17 cellular contexts compared by ENCODE assay signal in the genomic region with DNA sequence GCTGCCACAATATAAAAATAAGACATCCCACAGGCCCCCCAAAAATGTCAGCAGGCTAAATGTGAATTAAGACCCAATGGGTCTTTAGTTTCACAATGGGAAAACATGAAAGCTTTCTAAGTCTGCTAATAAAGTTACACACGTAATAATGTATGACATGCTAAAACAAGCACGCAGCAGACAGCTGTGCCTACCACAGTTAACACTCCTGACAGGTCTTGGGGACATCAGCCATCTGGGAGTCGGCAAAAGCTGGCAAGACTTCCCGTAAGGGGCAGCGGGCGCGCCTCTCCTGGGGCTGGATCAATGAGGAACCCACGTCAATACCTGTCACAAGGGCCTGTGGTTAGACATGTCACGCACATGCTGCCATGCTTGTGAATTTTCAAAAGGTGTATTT. TPM values are rescaled to one million over a fixed set of nuclear protein-coding genes. Genes with fewer than 3 reads are reported as not detected.
DNase-seq lines count a peak whose midpoint lies in the region; ATAC-seq, FAIRE-seq and TF ChIP-seq lines count a peak whose summit lies in the region.
"Had no signal": no experiment of that assay in that cellular context is flagged by ENCODE, and none has a peak within 500 bp of the region (broad histone marks: within the 10 kb centered on the region; RNA-seq: fewer than 3 reads in every experiment).

No MANE protein-coding gene starts in this region.

- H3K27me3 ChIP-seq in CD8-positive, alpha-beta T cell (ENCODE audit: insufficient read depth, low read length), result no peaks in the 10 kb centered on the region
- H3K27me3 ChIP-seq in smooth muscle cell (ENCODE audit: low read depth), result no peaks in the 10 kb centered on the region
- no peaks in the 10 kb centered on the region for H3K27me3 ChIP-seq in right cardiac atrium (ENCODE audit: control insufficient read depth, insufficient read depth)

- H3K36me3 ChIP-seq in CD8-positive, alpha-beta T cell (ENCODE audit: insufficient read depth, low read length), result no peaks in the 10 kb centered on the region
- H3K36me3 ChIP-seq in kidney (ENCODE audit: control insufficient read depth in 1 of 2, insufficient read depth in 2 of 2, low read length in 2 of 2), result no peaks in the 10 kb centered on the region
- H3K36me3 ChIP-seq in smooth muscle cell (ENCODE audit: low read depth), result peaks cover 5% of the 10 kb centered on the region

- no peaks in the 10 kb centered on the region for H3K9me3 Mint-ChIP-seq in CD8-positive, alpha-beta T cell
- H3K9me3 Mint-ChIP-seq in T-helper 2 cell treated with Interferon-gamma antibody and Interleukin-4, amounts not matched to agents 5 μg/mL and 100 μg/mL, for 36 hours, result no peaks in the 10 kb centered on the region
- H3K9me3 Mint-ChIP-seq: endodermal cell, nephron progenitor cell had no signal

- H3F3A ChIP-seq in smooth muscle cell (ENCODE audit: low read depth), result peaks cover 56% of the 10 kb centered on the region

- POLR2A ChIA-PET in CD8-positive, alpha-beta T cell (lab: Charles Lee), result interaction anchor here (0.7 kb wide), 1 partner anchor 9 kb away, joined by 5 read pairs; no protein-coding TSS in a partner anchor
- POLR2A ChIA-PET in RWPE1 (lab: Yijun Ruan, JAX; ENCODE audit: low non-redundant PET) (interaction anchor here (0.7 kb wide), 1 partner anchor 154 kb away, joined by 5 read pairs; no protein-coding TSS in a partner anchor), HEK293T (lab: Yijun Ruan, JAX) (no interaction called here)

- H3K27ac ChIP-seq in CD8-positive, alpha-beta T cell (ENCODE audit: low read depth, low read length), result no peak overlapping the region
- H3K27ac ChIP-seq in RWPE1 (peak overlapping the region; percentile 50), kidney (ENCODE audit: low read depth in 2 of 2, low read length in 2 of 2) (no peak overlapping the region), smooth muscle cell (ENCODE audit: low read depth) (peak overlapping the region; percentile 80), right cardiac atrium (ENCODE audit: low read length) (no peak overlapping the region)

- intact Hi-C loops in CD8-positive, alpha-beta T cell (cut with DNase I, micrococcal nuclease), result no loop called here
- intact Hi-C loops in kidney (cut with DNase I) (no loop called here), right cardiac atrium (cut with DNase I) (no loop called here)

- WGBS in smooth muscle cell (ENCODE audit: low lambda C conversion rate), result 89% methylated on average over 9 of the region's 9 CpGs
- WGBS in right cardiac atrium, result 89% methylated on average over 9 of the region's 9 CpGs

- H3K4me2 ChIP-seq in smooth muscle cell, result no peak overlapping the region

- peaks cover 31% of the 10 kb centered on the region for H3K36me3 Mint-ChIP-seq in CD8-positive, alpha-beta T cell
- no peaks in the 10 kb centered on the region for H3K36me3 Mint-ChIP-seq in T-helper 2 cell treated with Interferon-gamma antibody and Interleukin-4, amounts not matched to agents 5 μg/mL and 100 μg/mL, for 36 hours (ENCODE audit: low read depth)

- CTCF ChIA-PET in CD8-positive, alpha-beta T cell (lab: Charles Lee), result no interaction called here
- CTCF ChIA-PET in RWPE1 (lab: Yijun Ruan, JAX) (no interaction called here), HEK293T (lab: Yijun Ruan, JAX) (no interaction called here)

- TF ChIP-seq CTCF in CD8-positive, alpha-beta T cell (IDR thresholded peaks at IDR 0.05), result no peak
- TF ChIP-seq CTCF in RWPE1 (conservative IDR thresholded peaks at IDR 0.05; ENCODE audit: low read depth), result no peak
- no peak for TF ChIP-seq CTCF in kidney (IDR thresholded peaks at IDR 0.05; ENCODE audit: borderline replicate concordance, extremely low read depth, insufficient read depth)
- TF ChIP-seq CTCF in smooth muscle cell (IDR thresholded peaks at IDR 0.05; ENCODE audit: borderline replicate concordance, insufficient read depth, poor library complexity, severe bottlenecking), result no peak

- H3K27ac Mint-ChIP-seq in CD8-positive, alpha-beta T cell, result no peak overlapping the region
- no peak overlapping the region for H3K27ac Mint-ChIP-seq in T-helper 2 cell treated with Interferon-gamma antibody and Interleukin-4, amounts not matched to agents 5 μg/mL and 100 μg/mL, for 36 hours
- H3K27ac Mint-ChIP-seq: endodermal cell, nephron progenitor cell had no signal

- ATAC-seq in CD8-positive, alpha-beta T cell, result peak; percentile 15
- ATAC-seq in right cardiac atrium, result no peak
- ATAC-seq: GM12878, left colon had no signal

- H3K9me3 ChIP-seq in CD8-positive, alpha-beta T cell (ENCODE audit: low read length), result no peaks in the 10 kb centered on the region
- H3K9me3 ChIP-seq in kidney (ENCODE audit: control insufficient read depth in 1 of 2, low read length in 2 of 2) (no peaks in the 10 kb centered on the region), smooth muscle cell (replicated peaks; ENCODE audit: low read depth) (no peaks in the 10 kb centered on the region), right cardiac atrium (ENCODE audit: control insufficient read depth, low read length) (no peaks in the 10 kb centered on the region)

- no peak for FAIRE-seq in kidney (lab: Jason Lieb, UNC)
- FAIRE-seq: D721Med, GM12878 had no signal

- H4K20me1 ChIP-seq in smooth muscle cell (ENCODE audit: low read depth), result peaks cover 100% of the 10 kb centered on the region

- peaks cover 100% of the 10 kb centered on the region for H3K79me2 ChIP-seq in smooth muscle cell (ENCODE audit: low read depth)

- no peak overlapping the region for H3K9ac ChIP-seq in kidney (ENCODE audit: low read length in 2 of 2)
- no peak overlapping the region for H3K9ac ChIP-seq in smooth muscle cell (ENCODE audit: low read depth)

- H3K4me1 ChIP-seq in CD8-positive, alpha-beta T cell (ENCODE audit: insufficient read depth, low read length), result peaks cover 96% of the 10 kb centered on the region
- H3K4me1 ChIP-seq in kidney (ENCODE audit: control insufficient read depth in 1 of 2, insufficient read depth in 1 of 2, low read depth in 1 of 2, low read length in 2 of 2) (peaks cover 16 to 17% of the 10 kb centered on the region in 2 donors), smooth muscle cell (ENCODE audit: low read depth) (peaks cover 16% of the 10 kb centered on the region), right cardiac atrium (ENCODE audit: control insufficient read depth, insufficient read depth, low read length) (peaks cover 30% of the 10 kb centered on the region)

- H2AFZ ChIP-seq in smooth muscle cell (ENCODE audit: low read depth), result no peak overlapping the region

- H3K4me3 ChIP-seq in CD8-positive, alpha-beta T cell (ENCODE audit: low read depth, low read length), result no peak overlapping the region
- H3K4me3 ChIP-seq in kidney (ENCODE audit: low read length in 2 of 2), result no peak overlapping the region
- no peak overlapping the region for H3K4me3 ChIP-seq in smooth muscle cell
- no peak overlapping the region for H3K4me3 ChIP-seq in right cardiac atrium (ENCODE audit: low read length)
- H3K4me3 ChIP-seq: GM12878 had no signal

- no peak overlapping the region for H3K4me3 Mint-ChIP-seq in CD8-positive, alpha-beta T cell
- H3K4me3 Mint-ChIP-seq in T-helper 2 cell treated with Interferon-gamma antibody and Interleukin-4, amounts not matched to agents 5 μg/mL and 100 μg/mL, for 36 hours, result no peak overlapping the region
- H3K4me3 Mint-ChIP-seq: endodermal cell, nephron progenitor cell had no signal

- H3K4me1 Mint-ChIP-seq in CD8-positive, alpha-beta T cell (ENCODE audit: low read depth), result peaks cover 82% of the 10 kb centered on the region
- H3K4me1 Mint-ChIP-seq in T-helper 2 cell treated with Interferon-gamma antibody and Interleukin-4, amounts not matched to agents 5 μg/mL and 100 μg/mL, for 36 hours (ENCODE audit: low read depth), result peaks cover 19% of the 10 kb centered on the region

- DNase-seq in CD8-positive, alpha-beta T cell, result peak in 1 of 7 experiments; percentile 35
- DNase-seq in RWPE1 (ENCODE audit: low spot score) (no peak), kidney (peak; percentile 39), smooth muscle cell (lab: John Stamatoyannopoulos, UW; ENCODE audit: unreplicated experiment) (no peak), NCI-H510A treated with DMSO at 0.1 percent for 48 hours (lab: John Stamatoyannopoulos, UW) (no peak), right cardiac atrium (no peak), HEK293T (ENCODE audit: extremely low spot score) (no peak)
- no peak for DNase-seq in T-helper 2 cell treated with Interferon-gamma antibody and Interleukin-4, amounts not matched to agents 5 μg/mL and 100 μg/mL, for 36 hours (ENCODE audit: low spot score)
- DNase-seq: central memory CD4-positive, alpha-beta T cell; endodermal cell; left colon; NCI-H146; NCI-H345; nephron progenitor cell; RPMI8226 had no signal

- no peaks in the 10 kb centered on the region for H3K27me3 Mint-ChIP-seq in CD8-positive, alpha-beta T cell (ENCODE audit: low read depth)
- H3K27me3 Mint-ChIP-seq in T-helper 2 cell treated with Interferon-gamma antibody and Interleukin-4, amounts not matched to agents 5 μg/mL and 100 μg/mL, for 36 hours (ENCODE audit: low read depth), result no peaks in the 10 kb centered on the region

TF ChIP-seq in HEK293T, 16 proteins besides CTCF, POLR2A, EP300 and RAD21:
- TF ChIP-seq, protein P1, sequence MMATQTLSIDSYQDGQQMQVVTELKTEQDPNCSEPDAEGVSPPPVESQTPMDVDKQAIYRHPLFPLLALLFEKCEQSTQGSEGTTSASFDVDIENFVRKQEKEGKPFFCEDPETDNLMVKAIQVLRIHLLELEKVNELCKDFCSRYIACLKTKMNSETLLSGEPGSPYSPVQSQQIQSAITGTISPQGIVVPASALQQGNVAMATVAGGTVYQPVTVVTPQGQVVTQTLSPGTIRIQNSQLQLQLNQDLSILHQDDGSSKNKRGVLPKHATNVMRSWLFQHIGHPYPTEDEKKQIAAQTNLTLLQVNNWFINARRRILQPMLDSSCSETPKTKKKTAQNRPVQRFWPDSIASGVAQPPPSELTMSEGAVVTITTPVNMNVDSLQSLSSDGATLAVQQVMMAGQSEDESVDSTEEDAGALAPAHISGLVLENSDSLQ (IDR thresholded peaks at IDR 0.05), result no peak

RNA-seq across cellular contexts. Expression of a gene that starts 45.1 kb away (rescaled TPM):
- 100 to 1,000 TPM; 153 to 161 TPM for total RNA-seq in CD8-positive, alpha-beta T cell
- total RNA-seq in kidney, result 184 TPM
- polyA plus RNA-seq in kidney (ENCODE audit: insufficient read depth, low read depth, low replicate concordance), result 20.1 TPM
- 361 and 422 TPM in 2 replicates for total RNA-seq in smooth muscle cell
- polyA plus RNA-seq in smooth muscle cell, result 741 and 806 TPM in 2 replicates
- total RNA-seq in right cardiac atrium, result 100 to 1,000 TPM; 133 to 305 (median 171) TPM
- 80.5 TPM for polyA plus RNA-seq in right cardiac atrium

Comparison
In these comparisons a context has a peak if more than half of its experiments do, and no peak if none do; other contexts are left out.
1. H3K27ac ChIP-seq: peak in RWPE1 (single experiment) and smooth muscle cell (single experiment); none in CD8-positive, alpha-beta T cell (single experiment), kidney (0 of 2) and right cardiac atrium (single experiment).